9 cellular contexts compared by ENCODE assay signal in the genomic region with DNA sequence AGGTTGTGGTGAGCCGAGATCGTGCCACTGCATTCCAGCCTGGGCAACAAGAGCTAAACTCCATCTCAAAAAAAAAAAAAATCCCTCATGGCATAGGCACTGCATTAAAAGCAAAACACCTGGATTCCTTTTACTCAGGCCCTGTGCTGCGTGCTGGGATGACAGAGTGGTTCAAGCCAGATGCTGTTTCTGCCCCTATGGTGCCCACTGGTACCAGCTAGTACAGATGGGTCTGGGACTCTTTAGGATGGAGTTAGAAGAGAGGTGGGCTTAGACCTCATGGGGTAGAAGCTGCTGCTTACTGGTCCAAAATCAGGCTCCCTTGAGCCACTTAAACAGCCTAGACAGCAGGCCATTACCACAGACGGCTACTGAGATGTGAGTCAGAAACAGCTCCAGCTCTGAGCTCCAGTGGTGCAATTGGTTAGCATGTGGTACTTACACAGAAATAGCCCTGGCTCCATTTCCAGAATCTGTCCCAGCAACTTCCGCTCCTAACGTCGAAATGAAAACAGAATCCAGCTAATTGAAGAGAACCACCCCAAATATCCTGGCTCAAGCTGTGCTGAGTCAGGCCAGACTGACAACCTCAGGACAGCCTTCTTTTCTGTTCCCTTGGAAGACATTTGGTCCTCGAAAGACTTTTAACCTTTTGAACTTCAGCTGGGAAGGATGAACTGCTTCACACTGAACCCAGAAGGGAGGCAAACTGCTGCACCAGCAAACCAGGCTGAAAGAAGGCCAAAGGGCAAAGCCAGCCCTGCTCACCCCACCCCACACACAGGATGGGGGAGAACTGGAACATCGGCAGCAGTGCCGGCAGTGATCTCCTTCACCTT. TPM values are rescaled to one million over a fixed set of nuclear protein-coding genes. Genes with fewer than 3 reads are reported as not detected.
DNase-seq lines count a peak whose midpoint lies in the region; ATAC-seq and TF ChIP-seq lines count a peak whose summit lies in the region.
"Had no signal": no experiment of that assay in that cellular context is flagged by ENCODE, and none has a peak within 500 bp of the region (broad histone marks: within the 10 kb centered on the region; RNA-seq: fewer than 3 reads in every experiment).

No MANE protein-coding gene starts in this region.

- no peak overlapping the region for H3K9ac ChIP-seq in skeletal muscle satellite cell (ENCODE audit: low read depth, low read length)

- TF ChIP-seq CTCF in ascending aorta (IDR thresholded peaks at IDR 0.05), result no peak

- intact Hi-C loops in ascending aorta (cut with DNase I), result loop anchor here (1.0 to 5.0 kb wide), 2 partner anchors 15 to 274 kb away; a partner anchor contains a TSS
- intact Hi-C loops in left ventricle myocardium superior (cut with micrococcal nuclease), result no loop called here

- H3K36me3 ChIP-seq in ascending aorta (peaks cover 9 to 28% of the 10 kb centered on the region in 2 donors), skeletal muscle satellite cell (ENCODE audit: insufficient read depth, low read length) (peaks cover 19% of the 10 kb centered on the region)

- H3K27me3 ChIP-seq in ascending aorta, result no peaks in the 10 kb centered on the region
- no peaks in the 10 kb centered on the region for H3K27me3 ChIP-seq in skeletal muscle satellite cell (ENCODE audit: control insufficient read depth, insufficient read depth, low read length)

- peak overlapping the region; percentile 38 for H3K4me2 ChIP-seq in skeletal muscle satellite cell (ENCODE audit: low read length)

- peak; percentile 89 for ATAC-seq in left ventricle myocardium superior

- H3K4me1 ChIP-seq in ascending aorta (peaks cover 18 to 33% of the 10 kb centered on the region in 2 donors), skeletal muscle satellite cell (ENCODE audit: control insufficient read depth, insufficient read depth, low read length) (peaks cover 13% of the 10 kb centered on the region)

- DNase-seq in H4 (ENCODE audit: low spot score) (peak; percentile 81), ascending aorta (ENCODE audit: low spot score in 2 of 2) (peak; percentile 64 to 95), left ventricle myocardium superior (no peak), RKO (ENCODE audit: low spot score) (no peak), iPS-NIHi11 (ENCODE audit: low spot score) (no peak), NCI-H2107 (lab: John Stamatoyannopoulos, UW) (no peak), NCI-H510A treated with DMSO at 0.1 percent for 48 hours (lab: John Stamatoyannopoulos, UW) (no peak)
- DNase-seq: activated naive CD4-positive, alpha-beta T cell treated with anti-CD3 and anti-CD28 coated beads for 36 hours had no signal

- H3K27ac ChIP-seq in ascending aorta, result peak overlapping the region; percentile 91 to 95

- no peaks in the 10 kb centered on the region for H3K9me3 ChIP-seq in ascending aorta
- no peaks in the 10 kb centered on the region for H3K9me3 ChIP-seq in skeletal muscle satellite cell (replicated peaks; ENCODE audit: low read length)

- no peak overlapping the region for H3K4me3 ChIP-seq in ascending aorta
- H3K4me3 ChIP-seq in skeletal muscle satellite cell (ENCODE audit: low read length), result no peak overlapping the region

RNA-seq across cellular contexts. Expression of a gene that starts 15.5 kb away (rescaled TPM):
- total RNA-seq in H4 (2014; rRNA removed; shearing (Covaris generic)), result 141 and 166 TPM in 2 replicates
- total RNA-seq in ascending aorta (177 TPM), left ventricle myocardium superior (32.9 TPM)
- total RNA-seq in skeletal muscle satellite cell (2012; rRNA removed), result 49.8 and 51.0 TPM in 2 replicates

RNA-seq across cellular contexts. Expression of a gene that starts 51.8 kb away (rescaled TPM):
- 732 and 750 TPM in 2 replicates for total RNA-seq in H4 (2014; rRNA removed; shearing (Covaris generic))
- 50.2 TPM for total RNA-seq in ascending aorta
- total RNA-seq in left ventricle myocardium superior, result 515 TPM
- total RNA-seq in skeletal muscle satellite cell (2012; rRNA removed), result 462 and 516 TPM in 2 replicates

Comparison
In these comparisons a context has a peak if more than half of its experiments do, and no peak if none do; other contexts are left out.
1. DNase-seq: peak in H4 (single experiment) and ascending aorta (2 of 2); none in left ventricle myocardium superior (single experiment), RKO (single experiment), iPS-NIHi11 (single experiment), NCI-H2107 (single experiment) and NCI-H510A treated with DMSO at 0.1 percent for 48 hours (single experiment).
2. RNA of a gene that starts 51.8 kb away (total RNA-seq): 732 to 750 TPM in H4 and 515 TPM in left ventricle myocardium superior (single experiment); 50.2 TPM in ascending aorta (single experiment); every median in the first group is over 10 times any median in the second.